1 cellular context compared by ENCODE assay signal in genomic region chr2:25228848-25229674, GRCh38.
TF ChIP-seq lines count a peak whose summit lies in the region.

No MANE protein-coding gene starts in this region.

TF ChIP-seq in GM12878, 131 proteins besides CTCF, POLR2A, EP300 and RAD21 (continued from another document):
- peak; percentile 35; a peak in 1 of 4 replicates for TF ChIP-seq IKZF2 (IDR thresholded peaks at IDR 0.05)
- TF ChIP-seq IKZF1 (conservative IDR thresholded peaks at IDR 0.05) = peak; percentile 60
- no peak for TF ChIP-seq REST (IDR thresholded peaks at IDR 0.05; ENCODE audit: low read depth, low read length)
